In genomic region chr15:60590935-60591490, GRCh38 we compare ENCODE assay signal across 8 cellular contexts.
A peak's percentile ranks its signal among the peaks of the same experiment; 100 is the strongest.
DNase-seq lines count a peak whose midpoint lies in the region; ATAC-seq, FAIRE-seq and TF ChIP-seq lines count a peak whose summit lies in the region.

No MANE protein-coding gene starts in this region.

- H3K27me3 Mint-ChIP-seq in CD14-positive monocyte (ENCODE audit: low read depth in 3 of 3) = peaks cover 58 to 88% (median 75%) of the 10 kb centered on the region in 3 donors

- intact Hi-C loops in CD14-positive monocyte (cut with micrococcal nuclease) (no loop called here), left colon (cut with DNase I, micrococcal nuclease) (loop anchor here in 1 of 2 donors (10.0 kb wide), 1 partner anchor 464 kb away; no protein-coding TSS in a partner anchor)

- no peak for FAIRE-seq in GM12892 (lab: Jason Lieb, UNC)

- no peak overlapping the region for H3K27ac Mint-ChIP-seq in CD14-positive monocyte

- TF ChIP-seq CTCF in CD14-positive monocyte (IDR thresholded peaks at IDR 0.05) = no peak

- H3K4me3 Mint-ChIP-seq in CD14-positive monocyte = peak overlapping the region; percentile 73 to 76

- peaks cover 0 to 11% (median 4%) of the 10 kb centered on the region in 7 donors for H3K9me3 Mint-ChIP-seq in CD14-positive monocyte

- TF ChIP-seq POLR2A in GM12892 (IDR thresholded peaks at IDR 0.05; ENCODE audit: low read depth, low read length) = no peak

- ATAC-seq in HG03280 (IDR thresholded peaks at IDR 0.05; ENCODE audit: unreplicated experiment) (peak; percentile 9), left colon (peak; percentile 42), GM18858 (IDR thresholded peaks at IDR 0.05; ENCODE audit: unreplicated experiment) (no peak)

- peaks cover 14% of the 10 kb centered on the region for H3K4me1 Mint-ChIP-seq in CD14-positive monocyte

- DNase-seq in CD14-positive monocyte (ENCODE audit: low spot score) (no peak), T-helper 9 cell (peak; percentile 38), cerebellar cortex (ENCODE audit: low spot score) (peak; percentile 33), left colon (peak; percentile 39 to 57), GM12892 (ENCODE audit: insufficient read length) (no peak)
- peak; percentile 59 for DNase-seq in stimulated activated CD4-positive, alpha-beta T cell treated with anti-CD3 and anti-CD28 coated beads, Interleukin-4, amount 100 ng/mL, for 24 hours

- H3K36me3 Mint-ChIP-seq in CD14-positive monocyte = peaks cover 2% of the 10 kb centered on the region in 2 donors

Comparison
In these comparisons a context has a peak if more than half of its experiments do, and no peak if none do; other contexts are left out.
1. DNase-seq: peak in T-helper 9 cell (single experiment), cerebellar cortex (single experiment), left colon (2 of 2) and stimulated activated CD4-positive, alpha-beta T cell treated with anti-CD3 and anti-CD28 coated beads, Interleukin-4, amount 100 ng/mL, for 24 hours (single experiment); none in CD14-positive monocyte (single experiment) and GM12892 (single experiment).